In the genomic region with DNA sequence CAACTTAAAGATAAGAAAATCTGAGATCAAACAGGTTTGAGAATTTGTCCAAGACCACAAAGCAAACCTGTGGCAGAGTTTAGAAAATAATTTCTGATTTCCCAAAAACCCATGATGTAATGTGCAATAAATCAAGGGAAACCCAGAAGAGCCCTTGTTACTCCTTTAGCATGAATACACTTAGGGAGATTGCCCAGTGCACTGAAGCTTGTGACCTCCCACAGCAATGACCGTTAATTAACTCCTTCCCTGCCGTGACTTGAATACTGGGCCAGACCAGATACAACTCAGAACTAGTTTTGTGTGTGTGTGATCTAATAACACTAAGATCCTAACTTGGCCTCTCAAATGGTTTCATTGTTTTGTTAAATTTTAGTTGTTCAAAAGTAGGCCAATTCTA, we compare ENCODE assay signal across 10 cellular contexts. TPM values are rescaled to one million over a fixed set of nuclear protein-coding genes. Genes with fewer than 3 reads are reported as not detected.
A peak's percentile ranks its signal among the peaks of the same experiment; 100 is the strongest.
DNase-seq lines count a peak whose midpoint lies in the region; ATAC-seq, FAIRE-seq and TF ChIP-seq lines count a peak whose summit lies in the region.
"Had no signal": no experiment of that assay in that cellular context is flagged by ENCODE, and none has a peak within 500 bp of the region (broad histone marks: within the 10 kb centered on the region; RNA-seq: fewer than 3 reads in every experiment).

No MANE protein-coding gene starts in this region.

- H3K9me1 ChIP-seq in keratinocyte (ENCODE audit: control insufficient read depth, extremely low read depth, insufficient read depth, low read length), result peaks cover 2% of the 10 kb centered on the region

- POLR2A ChIA-PET in HepG2 (lab: Yijun Ruan, JAX), result no interaction called here
- POLR2A ChIA-PET in activated B cell treated with CpG ODN at 0.5 μM for 24 hours (lab: Charles Lee), result interaction anchor here (3.5 kb wide), 1 partner anchor 74 kb away, joined by 34 read pairs; the partner anchor contains the start of gene ARIH2

- peaks cover 6% of the 10 kb centered on the region for H3K36me3 Mint-ChIP-seq in activated B cell treated with CpG ODN at 0.5 μM for 24 hours (ENCODE audit: low read depth)

- TF ChIP-seq CTCF in HepG2 (CRISPR knock-in tag; IDR thresholded peaks at IDR 0.05), result no peak
- no peak for TF ChIP-seq CTCF in right lobe of liver (IDR thresholded peaks at IDR 0.05)
- no peak for TF ChIP-seq CTCF in activated B cell treated with CpG ODN at 0.5 μM for 24 hours (IDR thresholded peaks at IDR 0.05)
- TF ChIP-seq CTCF in keratinocyte (optimal IDR thresholded peaks at IDR 0.05 in 1 of 3, IDR thresholded peaks at IDR 0.05 in 1 of 3, conservative IDR thresholded peaks at IDR 0.05 in 1 of 3; ENCODE audit: extremely low read depth in 1 of 3, insufficient read depth in 2 of 3, low read length in 3 of 3), result no peak

- no peak for TF ChIP-seq POLR2A in HepG2 (IDR thresholded peaks at IDR 0.05; ENCODE audit: insufficient read depth in 1 of 2, low read depth in 2 of 2, low read length in 2 of 2)
- TF ChIP-seq POLR2A in right lobe of liver (IDR thresholded peaks at IDR 0.05), result no peak

- no peaks in the 10 kb centered on the region for H3K27me3 Mint-ChIP-seq in activated B cell treated with CpG ODN at 0.5 μM for 24 hours

- no TSS peak for BruUV-seq in HepG2 (replicated peaks; lab: Mats Ljungman, UMichigan)

- in situ Hi-C loops in HepG2 (cut with HindIII; ENCODE audit: extremely low pct_ligation_motif_present, low pct_unique_long_range_greater_than_20kb), result no loop called here

- H3K4me3 Mint-ChIP-seq in activated B cell treated with CpG ODN at 0.5 μM for 24 hours, result peak overlapping the region; percentile 45

- dilution Hi-C loops in keratinocyte (cut with MboI; ENCODE audit: extremely low pct_ligation_motif_present, low sequenced_read_pairs), result no loop called here

- no peak overlapping the region for H3K27ac Mint-ChIP-seq in activated B cell treated with CpG ODN at 0.5 μM for 24 hours

- H3K4me2 ChIP-seq in HepG2 (ENCODE audit: low read depth, low read length) (peak overlapping the region; percentile 86), keratinocyte (ENCODE audit: control insufficient read depth, extremely low read depth, insufficient read depth, low read depth, low read length) (no peak overlapping the region)

- TF ChIP-seq RAD21 in HepG2 (CRISPR knock-in tag; IDR thresholded peaks at IDR 0.05), result no peak

- H3K9me3 Mint-ChIP-seq in activated B cell treated with CpG ODN at 0.5 μM for 24 hours, result no peaks in the 10 kb centered on the region

- H2AFZ ChIP-seq in HepG2 (ENCODE audit: low read length) (no peak overlapping the region), keratinocyte (ENCODE audit: control insufficient read depth, low read length) (no peak overlapping the region)

- no peaks in the 10 kb centered on the region for H3K36me3 ChIP-seq in HepG2 (replicated peaks in 1 of 2; ENCODE audit: control insufficient read depth in 1 of 2, insufficient read depth in 2 of 2, low read length in 2 of 2)
- no peaks in the 10 kb centered on the region for H3K36me3 ChIP-seq in right lobe of liver
- H3K36me3 ChIP-seq in keratinocyte (ENCODE audit: control insufficient read depth in 2 of 2, extremely low read depth in 1 of 2, insufficient read depth in 2 of 2, low read length in 2 of 2), result no peaks in the 10 kb centered on the region

- ATAC-seq in HepG2, result no peak
- no peak for ATAC-seq in right lobe of liver
- ATAC-seq in activated B cell treated with CpG ODN at 0.5 μM for 24 hours (ENCODE audit: low read depth), result no peak
- no peak for ATAC-seq in HG02678 (IDR thresholded peaks at IDR 0.05; ENCODE audit: unreplicated experiment)
- ATAC-seq in HG03039 (IDR thresholded peaks at IDR 0.05; ENCODE audit: unreplicated experiment), result no peak
- no peak for ATAC-seq in GM18867 (IDR thresholded peaks at IDR 0.05; ENCODE audit: unreplicated experiment)
- ATAC-seq in HG03439 (IDR thresholded peaks at IDR 0.05; ENCODE audit: unreplicated experiment), result no peak

- H3K4me3 ChIP-seq in HepG2 (replicated peaks in 1 of 3; ENCODE audit: insufficient read depth in 1 of 3, low read depth in 2 of 3, low read length in 3 of 3) (no peak overlapping the region; a peak in 1 of 6 replicates), right lobe of liver (no peak overlapping the region), keratinocyte (ENCODE audit: control insufficient read depth in 2 of 3, extremely low read depth in 1 of 3, insufficient read depth in 2 of 3, low read depth in 1 of 3, low read length in 3 of 3) (no peak overlapping the region)
- H3K4me3 ChIP-seq: lung, testis had no signal

- H4K20me1 ChIP-seq in HepG2 (ENCODE audit: insufficient read depth, low read length), result no peaks in the 10 kb centered on the region
- H4K20me1 ChIP-seq in keratinocyte (ENCODE audit: control insufficient read depth, extremely low read depth, insufficient read depth, low read length), result peaks cover 2% of the 10 kb centered on the region

- peak overlapping the region; percentile 26; the same call in 1 of the 2 replicates for H3K9ac ChIP-seq in HepG2 (ENCODE audit: insufficient read depth, low read depth, low read length)
- H3K9ac ChIP-seq in keratinocyte (ENCODE audit: control insufficient read depth, extremely low read depth, insufficient read depth, low read length), result no peak overlapping the region

- H3K4me1 ChIP-seq in HepG2 (ENCODE audit: insufficient read depth, low read length) (peaks cover 26% of the 10 kb centered on the region), right lobe of liver (peaks cover 0 to 20% (median 12%) of the 10 kb centered on the region in 4 donors), keratinocyte (ENCODE audit: control insufficient read depth, extremely low read depth, insufficient read depth, low read length) (peaks cover 8% of the 10 kb centered on the region)

- WGBS in HepG2 (ENCODE audit: low lambda C conversion rate), result 53% methylated on average over 2 of the region's 2 CpGs
- 20% methylated on average over 2 of the region's 2 CpGs for WGBS in right lobe of liver (ENCODE audit: insufficient coverage, low coverage, low lambda C conversion rate, missing lambda C conversion rate)

- DNase-seq in HepG2 (ENCODE audit: low spot score), result peak; percentile 17
- no peak for DNase-seq in right lobe of liver
- no peak for DNase-seq in activated B cell treated with CpG ODN at 0.5 μM for 24 hours
- DNase-seq in keratinocyte (ENCODE audit: low read depth, low spot score), result no peak
- DNase-seq: testis had no signal

- H3K9me3 ChIP-seq in HepG2 (ENCODE audit: low read length), result no peaks in the 10 kb centered on the region
- H3K9me3 ChIP-seq in right lobe of liver, result no peaks in the 10 kb centered on the region
- no peaks in the 10 kb centered on the region for H3K9me3 ChIP-seq in keratinocyte (ENCODE audit: control insufficient read depth, low read depth, low read length)
- H3K9me3 ChIP-seq: testis had no signal

- H3K79me2 ChIP-seq in HepG2 (ENCODE audit: insufficient read depth, low read length) (peaks cover 18% of the 10 kb centered on the region), keratinocyte (ENCODE audit: control insufficient read depth, insufficient read depth, low read length) (peaks cover 21% of the 10 kb centered on the region)

- TF ChIP-seq EP300 in HepG2 (IDR thresholded peaks at IDR 0.05; ENCODE audit: low read depth in 2 of 2, low read length in 2 of 2) (no peak), HepG2 (CRISPR knock-in tag; IDR thresholded peaks at IDR 0.05; ENCODE audit: borderline replicate concordance) (no peak)

- no peak overlapping the region for H3K27ac ChIP-seq in HepG2 (ENCODE audit: extremely low read length, insufficient read depth, low read length)
- H3K27ac ChIP-seq in right lobe of liver, result no peak overlapping the region
- H3K27ac ChIP-seq in keratinocyte (ENCODE audit: control insufficient read depth, insufficient read depth, low read length), result no peak overlapping the region
- H3K27ac ChIP-seq: testis had no signal

- H3K27me3 ChIP-seq in HepG2 (ENCODE audit: control insufficient read depth in 1 of 2, insufficient read depth in 2 of 2, low read length in 2 of 2), result no peaks in the 10 kb centered on the region
- no peaks in the 10 kb centered on the region for H3K27me3 ChIP-seq in right lobe of liver
- H3K27me3 ChIP-seq in keratinocyte (ENCODE audit: control insufficient read depth, extremely low read depth, insufficient read depth, low read length), result no peaks in the 10 kb centered on the region
- H3K27me3 ChIP-seq: testis had no signal

- peaks cover 29% of the 10 kb centered on the region for H3K4me1 Mint-ChIP-seq in activated B cell treated with CpG ODN at 0.5 μM for 24 hours

- peak; percentile 30 for FAIRE-seq in HepG2 (lab: Jason Lieb, UNC)
- FAIRE-seq in keratinocyte (lab: Jason Lieb, UNC), result peak; percentile 17

- CTCF ChIA-PET in HepG2 (lab: Yijun Ruan, JAX; ENCODE audit: low intra/inter-chr PET ratio, low total read pairs), result no interaction called here
- CTCF ChIA-PET in activated B cell treated with CpG ODN at 0.5 μM for 24 hours (lab: Charles Lee), result no interaction called here

- intact Hi-C loops in HepG2 (cut with micrococcal nuclease; ENCODE audit: unreplicated experiment) (loop anchor here (5.0 to 10.0 kb wide), 2 partner anchors 50 to 72 kb away; partner anchors contain the start of gene ARIH2), right lobe of liver (cut with DNase I) (no loop called here), activated B cell treated with CpG ODN at 0.5 μM for 24 hours (cut with micrococcal nuclease) (loop anchor here (5.0 kb wide), 1 partner anchor 177 kb away; the partner anchor contains the start of gene NDUFAF3)

RNA-seq across cellular contexts. Expression of gene PRKAR2A, which starts 2.5 kb away (rescaled TPM):
- 29.2 and 38.5 TPM in 2 replicates for total RNA-seq in HepG2 (2016; rRNA removed; fragmentation: Illumina TruSeq; extraction: Trizol)
- total RNA-seq in HepG2 (2016; cell fraction: cytosol; rRNA removed; fragmentation: Illumina TruSeq; extraction: Trizol; ENCODE audit: low read depth), result 5.1 and 6.7 TPM in 2 replicates
- 28.1 and 39.0 TPM in 2 replicates for total RNA-seq in HepG2 (2016; cell fraction: insoluble cytoplasmic fraction; rRNA removed; fragmentation: Illumina TruSeq; extraction: Trizol)
- total RNA-seq in HepG2 (2016; cell fraction: membrane; rRNA removed; fragmentation: Illumina TruSeq; extraction: Trizol), result 12.7 and 13.3 TPM in 2 replicates
- total RNA-seq in HepG2 (2016; cell fraction: nucleus; rRNA removed; fragmentation: Illumina TruSeq; extraction: Trizol), result 18.0 and 20.8 TPM in 2 replicates
- polyA plus RNA-seq in HepG2 (2011; rRNA removed), result 9.1 and 11.8 TPM in 2 replicates
- polyA plus RNA-seq in HepG2 (2011; cell fraction: cytosol; rRNA removed), result 5.6 and 8.1 TPM in 2 replicates
- 4.1 and 4.4 TPM in 2 replicates for polyA plus RNA-seq in HepG2 (2011; cell fraction: nucleus; rRNA removed)
- polyA plus RNA-seq in HepG2 (2012), result 14.4 and 14.6 TPM in 2 replicates
- polyA plus RNA-seq in HepG2 (2016; cell fraction: cytosol; fragmentation: Illumina TruSeq; extraction: Trizol; ENCODE audit: low read depth), result 1.0 and 1.3 TPM in 2 replicates
- 27.9 and 28.4 TPM in 2 replicates for polyA plus RNA-seq in HepG2 (2016; cell fraction: insoluble cytoplasmic fraction; fragmentation: Illumina TruSeq; extraction: Trizol; ENCODE audit: low read depth)
- 4.9 and 5.0 TPM in 2 replicates for polyA plus RNA-seq in HepG2 (2016; cell fraction: membrane; fragmentation: Illumina TruSeq; extraction: Trizol; ENCODE audit: low read depth)
- polyA plus RNA-seq in HepG2 (2016; cell fraction: nucleus; fragmentation: Illumina TruSeq; extraction: Trizol; ENCODE audit: insufficient read depth, low read depth), result 15.1 and 15.3 TPM in 2 replicates
- 29.5 and 64.7 TPM in 2 replicates for polyA minus RNA-seq in HepG2 (2011; rRNA and poly(A)+ RNA removed; ENCODE audit: low replicate concordance)
- polyA minus RNA-seq in HepG2 (2011; cell fraction: cytosol; rRNA and poly(A)+ RNA removed), result 17.3 and 27.1 TPM in 2 replicates
- polyA minus RNA-seq in HepG2 (2011; cell fraction: nucleus; rRNA and poly(A)+ RNA removed), result 5.5 and 6.2 TPM in 2 replicates
- total RNA-seq in right lobe of liver, result 10 to 100 TPM; 21.9 to 31.1 (median 27.2) TPM
- total RNA-seq in activated B cell treated with CpG ODN at 0.5 μM for 24 hours, result 27.4 and 28.0 TPM in 2 replicates
- 18.6 to 23.6 TPM (median 23.2 TPM) in 3 replicates for polyA plus RNA-seq in keratinocyte
- polyA plus RNA-seq in keratinocyte (2011; ENCODE audit: low read depth), result 35.6 TPM
- 15.4 and 22.6 TPM in 2 replicates for polyA plus RNA-seq in keratinocyte (2011; cell fraction: cytosol; rRNA removed)
- polyA plus RNA-seq in keratinocyte (2011; cell fraction: nucleus; rRNA removed), result 15.8 and 15.9 TPM in 2 replicates
- 17.9 and 34.0 TPM in 2 replicates for polyA plus RNA-seq in keratinocyte (2012; ENCODE audit: low replicate concordance)
- 32.5 to 45.3 TPM (median 42.5 TPM) in 3 replicates for polyA minus RNA-seq in keratinocyte
- polyA minus RNA-seq in keratinocyte (2011; cell fraction: cytosol; rRNA and poly(A)+ RNA removed), result 34.3 TPM
- 14.7 and 26.1 TPM in 2 replicates for polyA minus RNA-seq in keratinocyte (2011; cell fraction: nucleus; rRNA and poly(A)+ RNA removed)

RNA-seq across cellular contexts. Expression of gene SLC25A20, which starts 53.5 kb away (rescaled TPM):
- total RNA-seq in HepG2 (2016; rRNA removed; fragmentation: Illumina TruSeq; extraction: Trizol) (25.4 and 26.6 TPM in 2 replicates), right lobe of liver (100 to 1,000 TPM in 2 of 6 experiments, 10 to 100 TPM in 4; 54.4 to 114 (median 82.3) TPM), activated B cell treated with CpG ODN at 0.5 μM for 24 hours (9.9 and 11.0 TPM in 2 replicates)
- 4.5 and 5.9 TPM in 2 replicates for total RNA-seq in HepG2 (2016; cell fraction: cytosol; rRNA removed; fragmentation: Illumina TruSeq; extraction: Trizol; ENCODE audit: low read depth)
- 25.7 and 27.5 TPM in 2 replicates for total RNA-seq in HepG2 (2016; cell fraction: insoluble cytoplasmic fraction; rRNA removed; fragmentation: Illumina TruSeq; extraction: Trizol)
- 9.2 and 10.0 TPM in 2 replicates for total RNA-seq in HepG2 (2016; cell fraction: membrane; rRNA removed; fragmentation: Illumina TruSeq; extraction: Trizol)
- total RNA-seq in HepG2 (2016; cell fraction: nucleus; rRNA removed; fragmentation: Illumina TruSeq; extraction: Trizol), result 19.7 and 25.4 TPM in 2 replicates
- polyA plus RNA-seq in HepG2 (2011; rRNA removed) (21.1 and 21.9 TPM in 2 replicates), keratinocyte (22.4 to 27.4 TPM (median 22.6 TPM) in 3 replicates)
- polyA plus RNA-seq in HepG2 (2011; cell fraction: cytosol; rRNA removed), result 10.2 and 20.1 TPM in 2 replicates
- polyA plus RNA-seq in HepG2 (2011; cell fraction: nucleus; rRNA removed), result 12.0 and 22.2 TPM in 2 replicates
- 13.7 and 16.2 TPM in 2 replicates for polyA plus RNA-seq in HepG2 (2012)
- 5.2 and 5.4 TPM in 2 replicates for polyA plus RNA-seq in HepG2 (2016; cell fraction: cytosol; fragmentation: Illumina TruSeq; extraction: Trizol; ENCODE audit: low read depth)
- 20.6 and 21.9 TPM in 2 replicates for polyA plus RNA-seq in HepG2 (2016; cell fraction: insoluble cytoplasmic fraction; fragmentation: Illumina TruSeq; extraction: Trizol; ENCODE audit: low read depth)
- polyA plus RNA-seq in HepG2 (2016; cell fraction: membrane; fragmentation: Illumina TruSeq; extraction: Trizol; ENCODE audit: low read depth), result 8.0 and 9.1 TPM in 2 replicates
- polyA plus RNA-seq in HepG2 (2016; cell fraction: nucleus; fragmentation: Illumina TruSeq; extraction: Trizol; ENCODE audit: insufficient read depth, low read depth), result 31.3 and 31.5 TPM in 2 replicates
- polyA minus RNA-seq in HepG2 (2011; rRNA and poly(A)+ RNA removed; ENCODE audit: low replicate concordance), result 7.9 and 9.7 TPM in 2 replicates
- polyA minus RNA-seq in HepG2 (2011; cell fraction: cytosol; rRNA and poly(A)+ RNA removed), result 5.2 and 5.8 TPM in 2 replicates
- 4.1 and 11.4 TPM in 2 replicates for polyA minus RNA-seq in HepG2 (2011; cell fraction: nucleus; rRNA and poly(A)+ RNA removed)
- polyA plus RNA-seq in keratinocyte (2011; ENCODE audit: low read depth), result 3.1 TPM
- polyA plus RNA-seq in keratinocyte (2011; cell fraction: cytosol; rRNA removed), result 20.1 and 30.5 TPM in 2 replicates
- polyA plus RNA-seq in keratinocyte (2011; cell fraction: nucleus; rRNA removed), result 36.4 and 45.2 TPM in 2 replicates
- polyA plus RNA-seq in keratinocyte (2012; ENCODE audit: low replicate concordance), result 10.6 and 16.2 TPM in 2 replicates
- polyA minus RNA-seq in keratinocyte, result 9.6 to 12.4 TPM (median 11.6 TPM) in 3 replicates
- 12.3 TPM for polyA minus RNA-seq in keratinocyte (2011; cell fraction: cytosol; rRNA and poly(A)+ RNA removed)
- 8.0 and 10.9 TPM in 2 replicates for polyA minus RNA-seq in keratinocyte (2011; cell fraction: nucleus; rRNA and poly(A)+ RNA removed)

Comparison
In these comparisons a context has a peak if more than half of its experiments do, and no peak if none do; other contexts are left out.
1. intact Hi-C loops: an anchor here in HepG2 (5.0 to 10.0 kb wide) and activated B cell treated with CpG ODN at 0.5 μM for 24 hours (5.0 kb wide); none called in right lobe of liver.